In genomic region chr12:122894173-122895121, GRCh38 we compare ENCODE assay signal across 9 cellular contexts. TPM values are rescaled to one million over a fixed set of nuclear protein-coding genes. Genes with fewer than 3 reads are reported as not detected.
DNase-seq lines count a peak whose midpoint lies in the region; ATAC-seq, FAIRE-seq and TF ChIP-seq lines count a peak whose summit lies in the region.
"Had no signal": no experiment of that assay in that cellular context is flagged by ENCODE, and none has a peak within 500 bp of the region (broad histone marks: within the 10 kb centered on the region; RNA-seq: fewer than 3 reads in every experiment).

No MANE protein-coding gene starts in this region.

- intact Hi-C loops in vagina (cut with DNase I): no loop called here

- no peaks in the 10 kb centered on the region for H3K27me3 ChIP-seq in Loucy (ENCODE audit: insufficient read depth, low read length, poor library complexity, severe bottlenecking)
- H3K27me3 ChIP-seq in vagina: no peaks in the 10 kb centered on the region

- TF ChIP-seq POLR2A in vagina (IDR thresholded peaks at IDR 0.05): no peak

- H3K9me3 ChIP-seq in Loucy (ENCODE audit: insufficient read depth, low read depth, low read length): no peaks in the 10 kb centered on the region
- H3K9me3 ChIP-seq in mesodermal cell (ENCODE audit: control insufficient read depth, low read length): no peaks in the 10 kb centered on the region
- H3K9me3 ChIP-seq in vagina: no peaks in the 10 kb centered on the region

- H2AFZ ChIP-seq in Loucy (ENCODE audit: low read length): no peak overlapping the region

- no peaks in the 10 kb centered on the region for H3K9me2 ChIP-seq in Loucy (replicated peaks; ENCODE audit: low read depth, low read length)

- H3K4me1 ChIP-seq in Loucy (ENCODE audit: insufficient read depth, low read length, poor library complexity, severe bottlenecking): peaks cover 50% of the 10 kb centered on the region
- H3K4me1 ChIP-seq in mesodermal cell (ENCODE audit: control insufficient read depth, insufficient read depth, low read length, poor library complexity, severe bottlenecking): peaks cover 35% of the 10 kb centered on the region
- H3K4me1 ChIP-seq in vagina: peaks cover 56% of the 10 kb centered on the region

- WGBS in mesodermal cell (ENCODE audit: insufficient coverage in 2 of 2), 2 experiments: 81 to 82% methylated on average over 13 to 14 of the region's 15 CpGs

- H3K36me3 ChIP-seq in Loucy (ENCODE audit: insufficient read depth, low read length) (no peaks in the 10 kb centered on the region), mesodermal cell (ENCODE audit: control insufficient read depth, insufficient read depth, low read length) (peaks cover 5% of the 10 kb centered on the region), vagina (no peaks in the 10 kb centered on the region)

- H3K4me2 ChIP-seq in Loucy (ENCODE audit: low read depth, low read length, poor library complexity, severe bottlenecking): peak overlapping the region; percentile 94

- FAIRE-seq in RCC 7860 (lab: Jason Lieb, UNC): no peak
- FAIRE-seq: colon had no signal

- H3K4me3 ChIP-seq in AG04449 (ENCODE audit: low read depth, low read length) (peak overlapping the region; percentile 80), Loucy (ENCODE audit: low read length, poor library complexity, severe bottlenecking) (peak overlapping the region; percentile 97), choroid plexus epithelial cell (ENCODE audit: low read depth, low read length) (peak overlapping the region; percentile 87), mesodermal cell (ENCODE audit: extremely low read depth, insufficient read depth, low read length, poor library complexity, severe bottlenecking) (peak overlapping the region; percentile 88), vagina (peak overlapping the region; percentile 94 to 97)

- no peak overlapping the region for H3K27ac ChIP-seq in mesodermal cell (ENCODE audit: low read depth, low read length, severe bottlenecking)
- H3K27ac ChIP-seq in vagina: peak overlapping the region; percentile 95

- H3K79me2 ChIP-seq in Loucy (ENCODE audit: insufficient read depth, low read length): peaks cover 70% of the 10 kb centered on the region

- CTCF ChIA-PET in AG04449 (lab: Yijun Ruan, JAX): interaction anchor here (0.6 to 7.9 kb wide), 8 partner anchors 9 to 344 kb away, joined by 3 to 46 read pairs (median 5); no protein-coding TSS in a partner anchor

- H4K20me1 ChIP-seq in Loucy (ENCODE audit: insufficient read depth, low read length, poor library complexity, severe bottlenecking): peaks cover 37% of the 10 kb centered on the region

- peak overlapping the region; percentile 98 for H3K9ac ChIP-seq in Loucy (ENCODE audit: low read depth, low read length, poor library complexity, severe bottlenecking)

- POLR2A ChIA-PET in AG04449 (lab: Yijun Ruan, JAX): interaction anchor here (0.7 to 1.1 kb wide), 2 partner anchors 9 to 338 kb away, joined by 3 to 4 read pairs; partner anchors contain the start of genes MPHOSPH9 and MTRFR

- ATAC-seq in HG02678 (IDR thresholded peaks at IDR 0.05; ENCODE audit: unreplicated experiment): no peak

- TF ChIP-seq CTCF in AG04449 (IDR thresholded peaks at IDR 0.05; ENCODE audit: insufficient read depth, low read length, missing control alignments) (no peak), Loucy (conservative IDR thresholded peaks at IDR 0.05; ENCODE audit: low read length) (peak; percentile 41), choroid plexus epithelial cell (conservative IDR thresholded peaks at IDR 0.05; ENCODE audit: low read depth, low read length) (no peak), vagina (IDR thresholded peaks at IDR 0.05) (no peak)

- H3F3A ChIP-seq in Loucy (ENCODE audit: low read depth): peaks cover 13% of the 10 kb centered on the region

- DNase-seq in AG04449 (ENCODE audit: low read depth, low spot score): no peak
- DNase-seq in choroid plexus epithelial cell (ENCODE audit: low read depth): no peak
- DNase-seq in vagina (ENCODE audit: extremely low spot score in 2 of 2): no peak
- no peak for DNase-seq in COLO668 (lab: John Stamatoyannopoulos, UW; ENCODE audit: unreplicated experiment)
- no peak for DNase-seq in RCC 7860 (ENCODE audit: low spot score)

RNA-seq across cellular contexts. Expression of gene VPS37B, which starts 1.5 kb away (rescaled TPM):
- 24.2 TPM for polyA plus RNA-seq in mesodermal cell (2013, experiment 1 of 2)
- polyA plus RNA-seq in mesodermal cell (2013, experiment 2 of 2): 18.4 TPM
- total RNA-seq in vagina: 34.9 TPM

RNA-seq across cellular contexts. Expression of gene HIP1R, which starts 59.2 kb away (rescaled TPM):
- 11.2 TPM for polyA plus RNA-seq in mesodermal cell (2013, experiment 1 of 2)
- 8.2 TPM for polyA plus RNA-seq in mesodermal cell (2013, experiment 2 of 2)
- total RNA-seq in vagina: 66.0 TPM
